ENCODE assay signal across 17 cellular contexts in the genomic region with DNA sequence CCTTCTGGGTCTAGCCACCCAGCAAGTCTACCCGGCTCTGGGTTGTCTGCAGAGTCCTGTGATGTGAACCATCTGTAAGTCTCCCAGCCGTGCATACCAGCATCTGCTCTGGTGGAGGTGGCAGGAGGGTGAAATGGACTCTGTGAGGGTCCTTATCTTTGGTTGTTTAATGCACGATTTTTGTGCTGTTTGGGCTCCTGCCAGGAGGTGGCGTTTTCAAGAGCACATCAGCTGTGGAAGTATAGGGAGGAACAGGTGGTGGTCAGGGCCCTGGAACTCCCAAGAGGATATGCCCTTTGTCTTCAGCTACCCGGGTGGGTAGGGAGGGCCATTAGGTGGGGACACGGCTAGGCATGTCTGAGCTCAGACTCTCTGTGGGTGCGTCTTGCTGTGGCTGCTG.
A peak's percentile ranks its signal among the peaks of the same experiment; 100 is the strongest.
DNase-seq lines count a peak whose midpoint lies in the region; ATAC-seq and TF ChIP-seq lines count a peak whose summit lies in the region.
"Had no signal": no experiment of that assay in that cellular context is flagged by ENCODE, and none has a peak within 500 bp of the region (broad histone marks: within the 10 kb centered on the region; RNA-seq: fewer than 3 reads in every experiment).

No MANE protein-coding gene starts in this region.

- no peak overlapping the region for H3K4me3 Mint-ChIP-seq in H9
- H3K4me3 Mint-ChIP-seq in activated T-helper 2 cell treated with anti-CD3 and anti-CD28 coated beads, Interferon-gamma antibody, Interleukin-2, Interleukin-4, amounts not matched to agents 10 μg/mL and 5 μg/mL and 100 μg/mL, durations not matched to agents 14 hours and 24 hours and 36 hours (ENCODE audit: low read depth) = no peak overlapping the region
- H3K4me3 Mint-ChIP-seq: activated naive CD8-positive, alpha-beta T cell treated with anti-CD3 and anti-CD28 coated beads, Interleukin-2, amount 10 ng/mL, durations not matched to agents 7 days and 5 days; B cell; naive B cell had no signal

- no CpG with 5 or more reads among the region's 7 CpGs for WGBS in H9 (ENCODE audit: extremely low coverage, insufficient read length, low lambda C conversion rate)
- WGBS in psoas muscle, 3 donors = 60 to 66% (median 60%) methylated on average over 7 of the region's 7 CpGs

- no peaks in the 10 kb centered on the region for H3K79me2 ChIP-seq in H9 (ENCODE audit: insufficient read depth, low read length)

- no peak overlapping the region for H2BK12ac ChIP-seq in H9 (ENCODE audit: insufficient read length, low read depth, low read length)

- no peak overlapping the region for H4K8ac ChIP-seq in H9 (replicated peaks; ENCODE audit: insufficient read length, low read depth, low read length)

- no TSS peak for BruUV-seq in Panc1 (replicated peaks; lab: Mats Ljungman, UMichigan)

- DNase-seq in BE2C (no peak), H9 (peak; percentile 66), Panc1 (ENCODE audit: low read depth, low spot score) (no peak), iPS DF 19.7 (ENCODE audit: low read depth, low spot score) (peak; percentile 40), cortex of kidney (lab: John Stamatoyannopoulos, UW) (no peak), psoas muscle (no peak), NCI-H526 treated with DMSO at 0.1 percent for 48 hours (lab: John Stamatoyannopoulos, UW) (no peak)
- DNase-seq in activated T-helper 2 cell treated with anti-CD3 and anti-CD28 coated beads, Interferon-gamma antibody, Interleukin-2, Interleukin-4, amounts not matched to agents 10 μg/mL and 5 μg/mL and 100 μg/mL, durations not matched to agents 14 hours and 24 hours and 36 hours (ENCODE audit: low spot score) = no peak
- DNase-seq: activated naive CD8-positive, alpha-beta T cell treated with anti-CD3 and anti-CD28 coated beads, Interleukin-2, amount 10 ng/mL, durations not matched to agents 7 days and 5 days; caudate nucleus; naive B cell; NCI-H510A; retina; stimulated activated CD4-positive, alpha-beta T cell treated with anti-CD3 and anti-CD28 coated beads, Interleukin-2, amount 100 ng/mL, for 24 hours; transverse colon had no signal

- in situ Hi-C loops in Panc1 (cut with HindIII; ENCODE audit: low pct_unique_long_range_greater_than_20kb, low sequenced_read_pairs) = no loop called here

- H3K9ac ChIP-seq in H9 (ENCODE audit: extremely low read depth, insufficient read length, low read length) = no peak overlapping the region

- H3K23me2 ChIP-seq in H9 (ENCODE audit: insufficient read length, low read depth, low read length, poor library complexity, severe bottlenecking) = no peaks in the 10 kb centered on the region

- H2AFZ ChIP-seq in H9 (ENCODE audit: low read length) = no peak overlapping the region

- intact Hi-C loops in Panc1 (cut with micrococcal nuclease; ENCODE audit: unreplicated experiment) = no loop called here
- intact Hi-C loops in activated T-helper 2 cell treated with anti-CD3 and anti-CD28 coated beads, Interferon-gamma antibody, Interleukin-2, Interleukin-4, amounts not matched to agents 10 μg/mL and 5 μg/mL and 100 μg/mL, durations not matched to agents 14 hours and 24 hours and 36 hours (cut with micrococcal nuclease) = no loop called here
- intact Hi-C loops in psoas muscle (cut with DNase I) = no loop called here

- no peak overlapping the region for H2BK15ac ChIP-seq in H9 (ENCODE audit: low read depth, low read length)

- no peaks in the 10 kb centered on the region for H3K79me1 ChIP-seq in H9 (ENCODE audit: insufficient read depth, low read depth, low read length, poor library complexity, severe bottlenecking)

- H3K9me3 Mint-ChIP-seq in H9 = peaks cover 0 to 4% of the 10 kb centered on the region in 2 experiments; a peak in 1 of 5 replicates
- H3K9me3 Mint-ChIP-seq in activated T-helper 2 cell treated with anti-CD3 and anti-CD28 coated beads, Interferon-gamma antibody, Interleukin-2, Interleukin-4, amounts not matched to agents 10 μg/mL and 5 μg/mL and 100 μg/mL, durations not matched to agents 14 hours and 24 hours and 36 hours = peaks cover 42% of the 10 kb centered on the region

- H3K36me3 ChIP-seq in BE2C = no peaks in the 10 kb centered on the region
- no peaks in the 10 kb centered on the region for H3K36me3 ChIP-seq in Panc1 (ENCODE audit: control insufficient read depth, insufficient read depth, low read length)
- H3K36me3 ChIP-seq in psoas muscle (ENCODE audit: insufficient read depth in 1 of 2, low read depth in 1 of 2) = no peaks in the 10 kb centered on the region
- H3K36me3 ChIP-seq: transverse colon had no signal

- peak overlapping the region; percentile 36 for H3K18ac ChIP-seq in H9 (ENCODE audit: insufficient read length, low read depth, low read length)

- H3K4me2 ChIP-seq in H9 (ENCODE audit: insufficient read depth, insufficient read length, low read length) = no peak overlapping the region

- H4K5ac ChIP-seq in H9 (ENCODE audit: insufficient read length, low read depth, low read length) = no peak overlapping the region

- H2BK20ac ChIP-seq in H9 (ENCODE audit: low read depth, low read length, poor library complexity, severe bottlenecking) = no peak overlapping the region

- H3K4me1 Mint-ChIP-seq in H9 = peaks cover 2 to 3% of the 10 kb centered on the region in 2 experiments; a peak in 1 of 4 replicates
- H3K4me1 Mint-ChIP-seq in activated T-helper 2 cell treated with anti-CD3 and anti-CD28 coated beads, Interferon-gamma antibody, Interleukin-2, Interleukin-4, amounts not matched to agents 10 μg/mL and 5 μg/mL and 100 μg/mL, durations not matched to agents 14 hours and 24 hours and 36 hours (ENCODE audit: low read depth) = no peaks in the 10 kb centered on the region
- H3K4me1 Mint-ChIP-seq: activated naive CD8-positive, alpha-beta T cell treated with anti-CD3 and anti-CD28 coated beads, Interleukin-2, amount 10 ng/mL, durations not matched to agents 7 days and 5 days; B cell; naive B cell had no signal

- H3K4me1 ChIP-seq in BE2C (no peaks in the 10 kb centered on the region), H9 (ENCODE audit: insufficient read depth, low read length) (no peaks in the 10 kb centered on the region), Panc1 (ENCODE audit: control insufficient read depth, insufficient read depth, low read length) (no peaks in the 10 kb centered on the region), psoas muscle (no peaks in the 10 kb centered on the region)
- H3K4me1 ChIP-seq: transverse colon had no signal

- no peak overlapping the region for H4K91ac ChIP-seq in H9 (ENCODE audit: insufficient read length, low read depth, low read length)

- H3K27me3 Mint-ChIP-seq in H9 (ENCODE audit: low read depth) = no peaks in the 10 kb centered on the region
- H3K27me3 Mint-ChIP-seq in activated T-helper 2 cell treated with anti-CD3 and anti-CD28 coated beads, Interferon-gamma antibody, Interleukin-2, Interleukin-4, amounts not matched to agents 10 μg/mL and 5 μg/mL and 100 μg/mL, durations not matched to agents 14 hours and 24 hours and 36 hours (ENCODE audit: low read depth) = no peaks in the 10 kb centered on the region
- H3K27me3 Mint-ChIP-seq: activated naive CD8-positive, alpha-beta T cell treated with anti-CD3 and anti-CD28 coated beads, Interleukin-2, amount 10 ng/mL, durations not matched to agents 7 days and 5 days; B cell; naive B cell had no signal

- no peaks in the 10 kb centered on the region for H4K20me1 ChIP-seq in H9 (ENCODE audit: control insufficient read depth, insufficient read depth, insufficient read length)

- H3K4me3 ChIP-seq in BE2C (ENCODE audit: low read depth, low read length) (no peak overlapping the region), Panc1 (ENCODE audit: low read depth in 2 of 2, low read length in 2 of 2) (no peak overlapping the region), psoas muscle (no peak overlapping the region)
- H3K4me3 ChIP-seq: SK-N-MC, transverse colon had no signal

- H3K27ac ChIP-seq in H9 (ENCODE audit: insufficient read length, low read depth, low read length) (no peak overlapping the region), Panc1 (ENCODE audit: low read length) (no peak overlapping the region), psoas muscle (no peak overlapping the region)
- H3K27ac ChIP-seq: SK-N-MC, transverse colon had no signal

- POLR2A ChIA-PET in Panc1 (lab: Charles Lee) = no interaction called here

- H3K4ac ChIP-seq in H9 (ENCODE audit: low read depth, low read length) = no peak overlapping the region

- ATAC-seq in Panc1 (no peak), psoas muscle (no peak)

- CTCF ChIA-PET in Panc1 (lab: Charles Lee) = no interaction called here

- H2AK5ac ChIP-seq in H9 (ENCODE audit: insufficient read length, low read length) = no peak overlapping the region

- H3K56ac ChIP-seq in H9 (ENCODE audit: insufficient read length, low read depth, low read length) = no peak overlapping the region

- H3K27me3 ChIP-seq in BE2C = no peaks in the 10 kb centered on the region
- H3K27me3 ChIP-seq in H9 (ENCODE audit: insufficient read depth, low read length) = no peaks in the 10 kb centered on the region
- no peaks in the 10 kb centered on the region for H3K27me3 ChIP-seq in Panc1 (ENCODE audit: control insufficient read depth, insufficient read depth, low read length)
- no peaks in the 10 kb centered on the region for H3K27me3 ChIP-seq in psoas muscle (ENCODE audit: insufficient read depth in 3 of 3, low read length in 2 of 3)
- H3K27me3 ChIP-seq: transverse colon had no signal

- no peak overlapping the region for H3T11ph ChIP-seq in H9 (ENCODE audit: low read length)

- no peak overlapping the region for H2BK5ac ChIP-seq in H9 (ENCODE audit: insufficient read length, low read length)

- 0 out of 2 replicates have a peak, but pooled peaks have one; percentile 10 for TF ChIP-seq CTCF in BE2C (IDR thresholded peaks at IDR 0.05; ENCODE audit: low read depth, low read length)
- peak; percentile 70 for TF ChIP-seq CTCF in H9 (conservative IDR thresholded peaks at IDR 0.05)
- TF ChIP-seq CTCF in Panc1 (IDR thresholded peaks at IDR 0.05) = peak; percentile 26
- no peak for TF ChIP-seq CTCF in psoas muscle (IDR thresholded peaks at IDR 0.05)

- no peak overlapping the region for H3K27ac Mint-ChIP-seq in H9
- H3K27ac Mint-ChIP-seq in activated T-helper 2 cell treated with anti-CD3 and anti-CD28 coated beads, Interferon-gamma antibody, Interleukin-2, Interleukin-4, amounts not matched to agents 10 μg/mL and 5 μg/mL and 100 μg/mL, durations not matched to agents 14 hours and 24 hours and 36 hours = no peak overlapping the region
- H3K27ac Mint-ChIP-seq: activated naive CD8-positive, alpha-beta T cell treated with anti-CD3 and anti-CD28 coated beads, Interleukin-2, amount 10 ng/mL, durations not matched to agents 7 days and 5 days; B cell; naive B cell had no signal

- H3K14ac ChIP-seq in H9 (ENCODE audit: insufficient read depth, low read length) = no peak overlapping the region

- H3K23ac ChIP-seq in H9 (ENCODE audit: insufficient read length, low read depth, low read length) = no peak overlapping the region

- no peak overlapping the region for H2BK120ac ChIP-seq in H9 (ENCODE audit: low read depth, low read length, poor library complexity, severe bottlenecking)

- H3K9me3 ChIP-seq in BE2C = no peaks in the 10 kb centered on the region
- no peaks in the 10 kb centered on the region for H3K9me3 ChIP-seq in H9 (ENCODE audit: control insufficient read depth, low read depth, low read length)
- H3K9me3 ChIP-seq in Panc1 (ENCODE audit: control insufficient read depth, insufficient read depth, low read depth, low read length) = no peaks in the 10 kb centered on the region
- no peaks in the 10 kb centered on the region for H3K9me3 ChIP-seq in psoas muscle
- H3K9me3 ChIP-seq: transverse colon had no signal

- H3K36me3 Mint-ChIP-seq in H9 (ENCODE audit: insufficient read depth in 1 of 3, low read depth in 3 of 3) = peaks cover 0 to 6% (median 0%) of the 10 kb centered on the region in 3 experiments; a peak in 2 of 7 replicates
- H3K36me3 Mint-ChIP-seq in activated T-helper 2 cell treated with anti-CD3 and anti-CD28 coated beads, Interferon-gamma antibody, Interleukin-2, Interleukin-4, amounts not matched to agents 10 μg/mL and 5 μg/mL and 100 μg/mL, durations not matched to agents 14 hours and 24 hours and 36 hours (ENCODE audit: low read depth) = no peaks in the 10 kb centered on the region
- H3K36me3 Mint-ChIP-seq: activated naive CD8-positive, alpha-beta T cell treated with anti-CD3 and anti-CD28 coated beads, Interleukin-2, amount 10 ng/mL, durations not matched to agents 7 days and 5 days; naive B cell had no signal

Comparison
In these comparisons a context has a peak if more than half of its experiments do, and no peak if none do; other contexts are left out.
1. DNase-seq: peak in H9 (single experiment) and iPS DF 19.7 (single experiment); none in BE2C (single experiment), Panc1 (single experiment), cortex of kidney (single experiment), activated T-helper 2 cell treated with anti-CD3 and anti-CD28 coated beads, Interferon-gamma antibody, Interleukin-2, Interleukin-4, amounts not matched to agents 10 μg/mL and 5 μg/mL and 100 μg/mL, durations not matched to agents 14 hours and 24 hours and 36 hours (single experiment), psoas muscle (0 of 2) and NCI-H526 treated with DMSO at 0.1 percent for 48 hours (single experiment).